ENCODE assay signal across 1 cellular context in the genomic region with DNA sequence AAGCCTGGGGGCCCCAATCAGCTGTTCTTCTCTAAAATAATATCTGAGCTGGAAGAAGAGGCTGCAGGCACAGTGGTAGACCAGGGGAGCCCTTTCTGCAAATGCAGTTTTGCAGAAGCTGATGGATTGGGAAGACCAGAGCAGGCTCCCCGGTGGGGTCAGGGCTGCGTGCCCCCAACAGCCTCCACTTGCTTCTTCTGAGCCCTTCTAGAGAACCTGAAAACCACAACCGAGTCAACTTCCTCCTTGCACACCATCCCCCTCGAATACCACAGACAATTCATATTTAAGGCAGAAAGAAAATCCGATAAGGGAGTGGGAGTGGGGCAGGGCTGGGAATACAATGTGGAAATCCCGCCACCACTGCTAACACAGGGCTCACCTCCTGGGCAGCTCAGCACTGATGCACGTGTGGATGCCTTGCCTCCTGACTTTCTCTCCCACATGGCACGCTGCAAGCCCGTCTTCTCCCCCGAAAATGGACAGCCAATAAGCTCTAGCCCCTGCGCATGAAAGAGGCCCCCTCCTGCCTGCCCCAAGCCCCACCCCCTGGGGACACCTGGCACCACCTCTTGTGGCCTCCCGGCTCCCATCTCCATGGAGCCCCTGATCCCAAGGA.
TF ChIP-seq lines count a peak whose summit lies in the region.

No MANE protein-coding gene starts in this region.

TF ChIP-seq in GM12878, 131 proteins besides CTCF, POLR2A, EP300 and RAD21 (continued from another document):
- TF ChIP-seq, protein P1, sequence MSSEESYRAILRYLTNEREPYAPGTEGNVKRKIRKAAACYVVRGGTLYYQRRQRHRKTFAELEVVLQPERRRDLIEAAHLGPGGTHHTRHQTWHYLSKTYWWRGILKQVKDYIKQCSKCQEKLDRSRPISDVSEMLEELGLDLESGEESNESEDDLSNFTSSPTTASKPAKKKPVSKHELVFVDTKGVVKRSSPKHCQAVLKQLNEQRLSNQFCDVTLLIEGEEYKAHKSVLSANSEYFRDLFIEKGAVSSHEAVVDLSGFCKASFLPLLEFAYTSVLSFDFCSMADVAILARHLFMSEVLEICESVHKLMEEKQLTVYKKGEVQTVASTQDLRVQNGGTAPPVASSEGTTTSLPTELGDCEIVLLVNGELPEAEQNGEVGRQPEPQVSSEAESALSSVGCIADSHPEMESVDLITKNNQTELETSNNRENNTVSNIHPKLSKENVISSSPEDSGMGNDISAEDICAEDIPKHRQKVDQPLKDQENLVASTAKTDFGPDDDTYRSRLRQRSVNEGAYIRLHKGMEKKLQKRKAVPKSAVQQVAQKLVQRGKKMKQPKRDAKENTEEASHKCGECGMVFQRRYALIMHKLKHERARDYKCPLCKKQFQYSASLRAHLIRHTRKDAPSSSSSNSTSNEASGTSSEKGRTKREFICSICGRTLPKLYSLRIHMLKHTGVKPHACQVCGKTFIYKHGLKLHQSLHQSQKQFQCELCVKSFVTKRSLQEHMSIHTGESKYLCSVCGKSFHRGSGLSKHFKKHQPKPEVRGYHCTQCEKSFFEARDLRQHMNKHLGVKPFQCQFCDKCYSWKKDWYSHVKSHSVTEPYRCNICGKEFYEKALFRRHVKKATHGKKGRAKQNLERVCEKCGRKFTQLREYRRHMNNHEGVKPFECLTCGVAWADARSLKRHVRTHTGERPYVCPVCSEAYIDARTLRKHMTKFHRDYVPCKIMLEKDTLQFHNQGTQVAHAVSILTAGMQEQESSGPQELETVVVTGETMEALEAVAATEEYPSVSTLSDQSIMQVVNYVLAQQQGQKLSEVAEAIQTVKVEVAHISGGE (CRISPR knock-in tag; IDR thresholded peaks at IDR 0.05) = no peak
- TF ChIP-seq MTA3 (IDR thresholded peaks at IDR 0.05; ENCODE audit: borderline replicate concordance, low read length) = no peak
- no peak for TF ChIP-seq PML (IDR thresholded peaks at IDR 0.05; ENCODE audit: low read length)
- TF ChIP-seq DPF2 (IDR thresholded peaks at IDR 0.05) = 0 out of 2 replicates have a peak, but pooled peaks have one; percentile 35
- TF ChIP-seq ZNF592 (IDR thresholded peaks at IDR 0.05) = no peak
- peak; percentile 52; the same call in 1 of the 2 replicates for TF ChIP-seq SPI1 (IDR thresholded peaks at IDR 0.05; ENCODE audit: borderline replicate concordance, insufficient read depth, low read depth, low read length)
- no peak for TF ChIP-seq RCOR1 (conservative IDR thresholded peaks at IDR 0.05; ENCODE audit: low read depth, low read length)
- TF ChIP-seq, protein P2, sequence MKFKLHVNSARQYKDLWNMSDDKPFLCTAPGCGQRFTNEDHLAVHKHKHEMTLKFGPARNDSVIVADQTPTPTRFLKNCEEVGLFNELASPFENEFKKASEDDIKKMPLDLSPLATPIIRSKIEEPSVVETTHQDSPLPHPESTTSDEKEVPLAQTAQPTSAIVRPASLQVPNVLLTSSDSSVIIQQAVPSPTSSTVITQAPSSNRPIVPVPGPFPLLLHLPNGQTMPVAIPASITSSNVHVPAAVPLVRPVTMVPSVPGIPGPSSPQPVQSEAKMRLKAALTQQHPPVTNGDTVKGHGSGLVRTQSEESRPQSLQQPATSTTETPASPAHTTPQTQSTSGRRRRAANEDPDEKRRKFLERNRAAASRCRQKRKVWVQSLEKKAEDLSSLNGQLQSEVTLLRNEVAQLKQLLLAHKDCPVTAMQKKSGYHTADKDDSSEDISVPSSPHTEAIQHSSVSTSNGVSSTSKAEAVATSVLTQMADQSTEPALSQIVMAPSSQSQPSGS (IDR thresholded peaks at IDR 0.05; ENCODE audit: low read length) = no peak
- no peak for TF ChIP-seq BCLAF1 (IDR thresholded peaks at IDR 0.05)
- TF ChIP-seq, protein P3, sequence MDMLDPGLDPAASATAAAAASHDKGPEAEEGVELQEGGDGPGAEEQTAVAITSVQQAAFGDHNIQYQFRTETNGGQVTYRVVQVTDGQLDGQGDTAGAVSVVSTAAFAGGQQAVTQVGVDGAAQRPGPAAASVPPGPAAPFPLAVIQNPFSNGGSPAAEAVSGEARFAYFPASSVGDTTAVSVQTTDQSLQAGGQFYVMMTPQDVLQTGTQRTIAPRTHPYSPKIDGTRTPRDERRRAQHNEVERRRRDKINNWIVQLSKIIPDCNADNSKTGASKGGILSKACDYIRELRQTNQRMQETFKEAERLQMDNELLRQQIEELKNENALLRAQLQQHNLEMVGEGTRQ (IDR thresholded peaks at IDR 0.05; ENCODE audit: borderline replicate concordance, low read depth, low read length) = no peak
